In the genomic region with DNA sequence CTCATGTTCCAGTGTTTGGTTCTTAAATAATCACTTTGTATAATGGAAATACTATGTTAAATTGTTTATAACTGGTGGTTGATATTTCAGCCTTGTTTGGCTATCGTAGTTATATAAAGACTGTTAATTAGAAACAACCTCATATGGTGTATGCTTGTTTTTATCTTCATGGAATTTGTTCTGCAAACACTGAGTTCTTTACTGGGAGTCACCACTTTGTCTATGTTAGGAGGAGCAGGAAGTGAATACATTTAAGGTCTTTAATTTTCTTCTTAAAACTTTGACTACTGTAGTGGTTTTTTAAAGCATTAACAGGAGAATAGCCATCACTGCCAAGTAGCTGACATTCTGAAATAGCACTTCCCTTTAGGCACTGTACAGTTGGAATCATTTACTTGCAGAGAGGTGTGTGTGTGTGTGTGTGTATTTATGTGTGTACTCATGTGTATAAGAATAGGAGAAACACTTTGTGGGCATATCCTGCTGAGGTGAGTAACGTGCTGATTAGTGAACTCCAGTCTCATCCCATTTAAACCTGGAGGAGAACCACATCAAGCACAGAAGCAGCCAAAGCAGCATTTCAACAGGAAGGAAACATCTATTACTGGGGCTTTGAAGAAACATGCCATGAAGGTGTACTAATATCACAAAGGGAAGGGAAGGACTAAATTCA, we compare ENCODE assay signal across 2 cellular contexts.
TF ChIP-seq lines count a peak whose summit lies in the region.

No MANE protein-coding gene starts in this region.

TF ChIP-seq in IMR-90, 13 proteins besides CTCF, POLR2A, EP300 and RAD21:
- TF ChIP-seq RFX5 (IDR thresholded peaks at IDR 0.05; ENCODE audit: low read depth, low read length) (no peak), FOS (IDR thresholded peaks at IDR 0.05; ENCODE audit: low read depth, low read length) (no peak), MAZ (IDR thresholded peaks at IDR 0.05; ENCODE audit: borderline replicate concordance, low read depth, low read length) (no peak), NFE2L2 (IDR thresholded peaks at IDR 0.05; ENCODE audit: low read depth, low read length) (no peak), MXI1 (IDR thresholded peaks at IDR 0.05; ENCODE audit: borderline replicate concordance, low read depth, low read length) (no peak), SMC3 (IDR thresholded peaks at IDR 0.05; ENCODE audit: low read depth, low read length) (no peak), CHD1 (IDR thresholded peaks at IDR 0.05; ENCODE audit: low read depth, low read length) (no peak), MAFK (IDR thresholded peaks at IDR 0.05; ENCODE audit: low read depth, low read length) (no peak)
- TF ChIP-seq, protein P1, sequence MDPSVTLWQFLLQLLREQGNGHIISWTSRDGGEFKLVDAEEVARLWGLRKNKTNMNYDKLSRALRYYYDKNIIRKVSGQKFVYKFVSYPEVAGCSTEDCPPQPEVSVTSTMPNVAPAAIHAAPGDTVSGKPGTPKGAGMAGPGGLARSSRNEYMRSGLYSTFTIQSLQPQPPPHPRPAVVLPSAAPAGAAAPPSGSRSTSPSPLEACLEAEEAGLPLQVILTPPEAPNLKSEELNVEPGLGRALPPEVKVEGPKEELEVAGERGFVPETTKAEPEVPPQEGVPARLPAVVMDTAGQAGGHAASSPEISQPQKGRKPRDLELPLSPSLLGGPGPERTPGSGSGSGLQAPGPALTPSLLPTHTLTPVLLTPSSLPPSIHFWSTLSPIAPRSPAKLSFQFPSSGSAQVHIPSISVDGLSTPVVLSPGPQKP (IDR thresholded peaks at IDR 0.05; ENCODE audit: borderline replicate concordance, low read depth, low read length), result no peak

TF ChIP-seq in endothelial cell of umbilical vein, 7 proteins besides CTCF, POLR2A, EP300 and RAD21:
- TF ChIP-seq JUN (IDR thresholded peaks at IDR 0.05; ENCODE audit: borderline replicate concordance, insufficient read depth, insufficient read length, low read depth), result no peak
- TF ChIP-seq, protein P2, sequence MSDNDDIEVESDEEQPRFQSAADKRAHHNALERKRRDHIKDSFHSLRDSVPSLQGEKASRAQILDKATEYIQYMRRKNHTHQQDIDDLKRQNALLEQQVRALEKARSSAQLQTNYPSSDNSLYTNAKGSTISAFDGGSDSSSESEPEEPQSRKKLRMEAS (IDR thresholded peaks at IDR 0.05; ENCODE audit: insufficient read depth, insufficient read length), result no peak
- TF ChIP-seq POLR2AphosphoS5 (IDR thresholded peaks at IDR 0.05; ENCODE audit: insufficient read depth, low read depth, low read length), result no peak
- no peak for TF ChIP-seq FOS (IDR thresholded peaks at IDR 0.05; ENCODE audit: borderline replicate concordance, insufficient read depth, low read length)
- TF ChIP-seq MYC (IDR thresholded peaks at IDR 0.05; ENCODE audit: low read depth, low read length), result no peak
- TF ChIP-seq GATA2 (IDR thresholded peaks at IDR 0.05; ENCODE audit: insufficient read depth, insufficient read length, low read depth, low read length), result no peak
- no peak for TF ChIP-seq EZH2 (IDR thresholded peaks at IDR 0.05; ENCODE audit: borderline replicate concordance, low read depth, low read length, severe bottlenecking)
